24 cellular contexts compared by ENCODE assay signal in the genomic region with DNA sequence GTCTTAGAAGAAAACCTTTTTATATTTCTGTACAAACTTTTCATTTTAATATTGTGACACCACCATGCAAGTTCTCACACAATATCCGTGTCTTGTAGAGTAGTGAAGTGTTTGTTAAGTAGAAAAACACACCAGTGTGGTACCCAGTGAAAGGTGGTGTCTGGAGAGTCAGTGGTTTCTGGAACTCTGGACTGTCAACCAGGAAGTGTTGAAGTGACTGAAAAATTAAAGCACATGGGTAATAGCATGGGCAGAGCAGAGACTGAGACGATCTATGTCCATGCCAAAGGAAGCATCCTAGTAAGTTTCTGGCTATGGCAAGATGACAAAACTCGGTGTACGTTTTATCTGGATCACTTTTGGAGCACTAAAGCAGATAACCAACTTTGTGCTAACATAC. TPM values are rescaled to one million over a fixed set of nuclear protein-coding genes. Genes with fewer than 3 reads are reported as not detected.
DNase-seq lines count a peak whose midpoint lies in the region; ATAC-seq, FAIRE-seq and TF ChIP-seq lines count a peak whose summit lies in the region.
"Had no signal": no experiment of that assay in that cellular context is flagged by ENCODE, and none has a peak within 500 bp of the region (broad histone marks: within the 10 kb centered on the region; RNA-seq: fewer than 3 reads in every experiment).

No MANE protein-coding gene starts in this region.

- no peaks in the 10 kb centered on the region for H3K4me1 ChIP-seq in CD4-positive, CD25-positive, alpha-beta regulatory T cell (ENCODE audit: control insufficient read depth, insufficient read depth, low read length, poor library complexity, severe bottlenecking)
- H3K4me1 ChIP-seq in astrocyte (ENCODE audit: insufficient read depth, low read length), result no peaks in the 10 kb centered on the region

- intact Hi-C loops in Calu3 (cut with micrococcal nuclease; ENCODE audit: unreplicated experiment), result no loop called here

- no peak overlapping the region for H3K9ac ChIP-seq in astrocyte (ENCODE audit: low read length)
- H3K9ac ChIP-seq: SK-N-SH had no signal

- H3K27me3 ChIP-seq in CD4-positive, CD25-positive, alpha-beta regulatory T cell (ENCODE audit: control insufficient read depth, insufficient read depth, low read length), result no peaks in the 10 kb centered on the region
- no peaks in the 10 kb centered on the region for H3K27me3 ChIP-seq in astrocyte (ENCODE audit: insufficient read depth, low read length)

- DNase-seq in CD4-positive, CD25-positive, alpha-beta regulatory T cell, result no peak
- DNase-seq in Calu3, result no peak
- DNase-seq in astrocyte (ENCODE audit: low read depth), result no peak
- DNase-seq in natural killer cell treated with Interleukin-12 subunit alpha and Interleukin-12 subunit beta and Interleukin-15 and Interleukin-18, amount 100 ng/mL, for 72 hours (ENCODE audit: low spot score), result no peak
- no peak for DNase-seq in GM20000 (ENCODE audit: low spot score)
- DNase-seq in AML-193 (lab: John Stamatoyannopoulos, UW), result no peak
- DNase-seq in GM13977 (ENCODE audit: low spot score), result no peak
- DNase-seq: ACHN, COR-L47, H7, HFFc6, KG1, MV-4-11, NCI-H1417, NCI-H187 treated with DMSO at 0.1 percent for 48 hours, NCI-H226, NCI-H524, NCI-H82, OCI-M1, SHP77, SK-N-SH had no signal

- H3K9me3 ChIP-seq in CD4-positive, CD25-positive, alpha-beta regulatory T cell (ENCODE audit: control insufficient read depth in 2 of 2, low read length in 2 of 2), result no peaks in the 10 kb centered on the region
- no peaks in the 10 kb centered on the region for H3K9me3 ChIP-seq in astrocyte (ENCODE audit: insufficient read depth, low read depth, low read length)
- H3K9me3 ChIP-seq: SK-N-SH had no signal

- no peaks in the 10 kb centered on the region for H3K27me3 Mint-ChIP-seq in CD4-positive, CD25-positive, alpha-beta regulatory T cell
- no peaks in the 10 kb centered on the region for H3K27me3 Mint-ChIP-seq in Calu3 (ENCODE audit: unreplicated experiment)
- H3K27me3 Mint-ChIP-seq in astrocyte (ENCODE audit: low read depth, unreplicated experiment), result no peaks in the 10 kb centered on the region
- H3K27me3 Mint-ChIP-seq in natural killer cell treated with Interleukin-12 subunit alpha and Interleukin-12 subunit beta and Interleukin-15 and Interleukin-18, amount 100 ng/mL, for 72 hours, result no peaks in the 10 kb centered on the region

- H3K27ac Mint-ChIP-seq in CD4-positive, CD25-positive, alpha-beta regulatory T cell, result peak overlapping the region in 2 of 3 donors; percentile 39 to 59
- H3K27ac Mint-ChIP-seq in Calu3 (ENCODE audit: unreplicated experiment) (peak overlapping the region; percentile 31), astrocyte (ENCODE audit: unreplicated experiment) (no peak overlapping the region)
- H3K27ac Mint-ChIP-seq in natural killer cell treated with Interleukin-12 subunit alpha and Interleukin-12 subunit beta and Interleukin-15 and Interleukin-18, amount 100 ng/mL, for 72 hours, result peak overlapping the region; percentile 64 to 90
- H3K27ac Mint-ChIP-seq: HFFc6 had no signal

- no peak overlapping the region for H3K4me3 ChIP-seq in CD4-positive, CD25-positive, alpha-beta regulatory T cell (ENCODE audit: low read depth, low read length)
- no peak overlapping the region for H3K4me3 ChIP-seq in astrocyte (ENCODE audit: insufficient read depth, low read depth, low read length)

- peak; percentile 45 for FAIRE-seq in astrocyte (lab: Jason Lieb, UNC)
- FAIRE-seq: G401.6, HepG2 had no signal

- no peak for ATAC-seq in CD4-positive, CD25-positive, alpha-beta regulatory T cell (ENCODE audit: low read depth in 2 of 2)
- no peak for ATAC-seq in natural killer cell treated with Interleukin-12 subunit alpha and Interleukin-12 subunit beta and Interleukin-15 and Interleukin-18, amount 100 ng/mL, for 72 hours
- ATAC-seq: HepG2 had no signal

- CTCF ChIA-PET in Calu3 (lab: Charles Lee), result no interaction called here

- H3K4me1 Mint-ChIP-seq in CD4-positive, CD25-positive, alpha-beta regulatory T cell, result peaks cover 0 to 6% (median under 1%) of the 10 kb centered on the region in 4 donors
- H3K4me1 Mint-ChIP-seq in Calu3 (ENCODE audit: low read depth, unreplicated experiment) (peaks cover 6% of the 10 kb centered on the region), astrocyte (ENCODE audit: low read depth, unreplicated experiment) (no peaks in the 10 kb centered on the region)
- H3K4me1 Mint-ChIP-seq in natural killer cell treated with Interleukin-12 subunit alpha and Interleukin-12 subunit beta and Interleukin-15 and Interleukin-18, amount 100 ng/mL, for 72 hours (ENCODE audit: low read depth in 2 of 2), result peaks cover 18 to 23% of the 10 kb centered on the region in 2 donors

- peaks cover 13% of the 10 kb centered on the region for H3K79me2 ChIP-seq in astrocyte (ENCODE audit: insufficient read depth, low read length)

- H3K36me3 ChIP-seq in CD4-positive, CD25-positive, alpha-beta regulatory T cell (ENCODE audit: control insufficient read depth, insufficient read depth, low read length), result peaks cover 20% of the 10 kb centered on the region
- peaks cover 15% of the 10 kb centered on the region for H3K36me3 ChIP-seq in astrocyte (ENCODE audit: insufficient read depth, low read length)

- no peak overlapping the region for H2AFZ ChIP-seq in astrocyte (ENCODE audit: low read depth, low read length)

- in situ Hi-C loops in GM13977 (cut with MboI; ENCODE audit: low pct_unique_long_range_greater_than_20kb, low sequenced_read_pairs, unreplicated experiment), result loop anchor here (25.0 kb wide), 1 partner anchor 449 kb away; no protein-coding TSS in a partner anchor

- H3K9me3 Mint-ChIP-seq in CD4-positive, CD25-positive, alpha-beta regulatory T cell, result no peaks in the 10 kb centered on the region
- H3K9me3 Mint-ChIP-seq in Calu3 (ENCODE audit: low read depth, unreplicated experiment) (no peaks in the 10 kb centered on the region), astrocyte (ENCODE audit: unreplicated experiment) (no peaks in the 10 kb centered on the region)
- H3K9me3 Mint-ChIP-seq in natural killer cell treated with Interleukin-12 subunit alpha and Interleukin-12 subunit beta and Interleukin-15 and Interleukin-18, amount 100 ng/mL, for 72 hours, result no peaks in the 10 kb centered on the region
- H3K9me3 Mint-ChIP-seq: HFFc6 had no signal

- no peak overlapping the region for H3K27ac ChIP-seq in CD4-positive, CD25-positive, alpha-beta regulatory T cell (ENCODE audit: insufficient read depth, low read length, poor library complexity, severe bottlenecking)
- H3K27ac ChIP-seq in astrocyte (ENCODE audit: low read depth, low read length), result no peak overlapping the region
- H3K27ac ChIP-seq: C4-2B had no signal

- no peak overlapping the region for H3K4me3 Mint-ChIP-seq in CD4-positive, CD25-positive, alpha-beta regulatory T cell
- no peak overlapping the region for H3K4me3 Mint-ChIP-seq in Calu3 (ENCODE audit: low read depth, unreplicated experiment)
- no peak overlapping the region for H3K4me3 Mint-ChIP-seq in astrocyte (ENCODE audit: unreplicated experiment)
- H3K4me3 Mint-ChIP-seq in natural killer cell treated with Interleukin-12 subunit alpha and Interleukin-12 subunit beta and Interleukin-15 and Interleukin-18, amount 100 ng/mL, for 72 hours, result no peak overlapping the region
- H3K4me3 Mint-ChIP-seq: HFFc6 had no signal

- TF ChIP-seq CTCF in Calu3 (IDR thresholded peaks at IDR 0.05; ENCODE audit: unreplicated experiment) (no peak), astrocyte (IDR thresholded peaks at IDR 0.05; ENCODE audit: insufficient read depth, low read depth, low read length) (no peak), GM20000 (IDR thresholded peaks at IDR 0.05; ENCODE audit: extremely low read depth, missing control alignments) (no peak), GM13977 (IDR thresholded peaks at IDR 0.05; ENCODE audit: extremely low read depth, insufficient read depth, missing control alignments) (no peak)

- no peaks in the 10 kb centered on the region for H4K20me1 ChIP-seq in astrocyte (ENCODE audit: insufficient read depth, low read length)

- BruUV-seq in Calu3 (replicated peaks; lab: Mats Ljungman, UMichigan), result no TSS peak

- no peak overlapping the region for H3K4me2 ChIP-seq in astrocyte (ENCODE audit: low read length)
- H3K4me2 ChIP-seq: SK-N-SH had no signal

- peaks cover 26% of the 10 kb centered on the region for H3K36me3 Mint-ChIP-seq in CD4-positive, CD25-positive, alpha-beta regulatory T cell
- H3K36me3 Mint-ChIP-seq in Calu3 (ENCODE audit: insufficient read depth, unreplicated experiment) (peaks cover 38% of the 10 kb centered on the region), astrocyte (ENCODE audit: low read depth, unreplicated experiment) (peaks cover 7% of the 10 kb centered on the region)
- peaks cover 5% of the 10 kb centered on the region for H3K36me3 Mint-ChIP-seq in natural killer cell treated with Interleukin-12 subunit alpha and Interleukin-12 subunit beta and Interleukin-15 and Interleukin-18, amount 100 ng/mL, for 72 hours

RNA-seq across cellular contexts. Expression of a gene that starts 22.2 kb away (rescaled TPM):
- 22.8 TPM for total RNA-seq in CD4-positive, CD25-positive, alpha-beta regulatory T cell
- 10 to 100 TPM; 23.1 to 33.4 (median 26.7) TPM for polyA plus RNA-seq in CD4-positive, CD25-positive, alpha-beta regulatory T cell
- 41.4 and 42.4 TPM in 2 replicates for total RNA-seq in Calu3 (2022)
- total RNA-seq in astrocyte, result 31.2 and 34.2 TPM in 2 replicates
- total RNA-seq in natural killer cell treated with Interleukin-12 subunit alpha and Interleukin-12 subunit beta and Interleukin-15 and Interleukin-18, amount 100 ng/mL, for 72 hours, result 10 to 100 TPM; 27.7 to 73.6 TPM

RNA-seq across cellular contexts. Expression of a gene that starts 23.3 kb away (rescaled TPM):
- total RNA-seq in CD4-positive, CD25-positive, alpha-beta regulatory T cell, result 31.3 TPM
- polyA plus RNA-seq in CD4-positive, CD25-positive, alpha-beta regulatory T cell, result 10 to 100 TPM; 36.8 to 46.9 (median 41.1) TPM
- total RNA-seq in Calu3 (2022) (20.8 and 25.1 TPM in 2 replicates), astrocyte (16.6 and 17.0 TPM in 2 replicates)
- 10 to 100 TPM; 27.5 to 32.0 TPM for total RNA-seq in natural killer cell treated with Interleukin-12 subunit alpha and Interleukin-12 subunit beta and Interleukin-15 and Interleukin-18, amount 100 ng/mL, for 72 hours

RNA-seq across cellular contexts. Expression of a gene that starts 23.4 kb away (rescaled TPM):
- 79.9 TPM for total RNA-seq in CD4-positive, CD25-positive, alpha-beta regulatory T cell
- 10 to 100 TPM; 26.9 to 36.3 (median 32.0) TPM for polyA plus RNA-seq in CD4-positive, CD25-positive, alpha-beta regulatory T cell
- 46.4 and 57.0 TPM in 2 replicates for total RNA-seq in Calu3 (2022)
- total RNA-seq in astrocyte, result 16.1 and 22.0 TPM in 2 replicates
- total RNA-seq in natural killer cell treated with Interleukin-12 subunit alpha and Interleukin-12 subunit beta and Interleukin-15 and Interleukin-18, amount 100 ng/mL, for 72 hours, result 10 to 100 TPM; 39.1 to 46.1 TPM

RNA-seq across cellular contexts. Expression of a gene that starts 58.2 kb away (rescaled TPM):
- 7.0 TPM for total RNA-seq in CD4-positive, CD25-positive, alpha-beta regulatory T cell
- polyA plus RNA-seq in CD4-positive, CD25-positive, alpha-beta regulatory T cell, result 10 to 100 TPM in 2 of 4 donors, 1 to 10 TPM in 2; 7.1 to 13.3 (median 9.7) TPM
- 1.7 and 2.1 TPM in 2 replicates for total RNA-seq in Calu3 (2022)
- 1.0 and 2.3 TPM in 2 replicates for total RNA-seq in astrocyte
- total RNA-seq in natural killer cell treated with Interleukin-12 subunit alpha and Interleukin-12 subunit beta and Interleukin-15 and Interleukin-18, amount 100 ng/mL, for 72 hours, result 1 to 10 TPM; 2.8 to 4.2 TPM
